1 cellular context compared by ENCODE assay signal in genomic region chr1:48282329-48282728, GRCh38.
A peak's percentile ranks its signal among the peaks of the same experiment; 100 is the strongest.
TF ChIP-seq lines count a peak whose summit lies in the region.
"Not testable (repeated sequence)": the region's sequence is repeated elsewhere in the genome, so short reads cannot be mapped to it uniquely, and the experiment has no call there.

No MANE protein-coding gene starts in this region.

- not testable (repeated sequence) for H3K4me1 ChIP-seq in HEK293 (ENCODE audit: control insufficient read depth, insufficient read depth, low read length)

- POLR2A ChIA-PET in HEK293 (lab: Yijun Ruan, JAX) = not testable (repeated sequence)

- H3K27ac ChIP-seq in HEK293 (ENCODE audit: extremely low read depth, low read depth, low read length) = not testable (repeated sequence)

- not testable (repeated sequence) for H3K9me3 ChIP-seq in HEK293 (ENCODE audit: control insufficient read depth, insufficient read depth, low read depth, low read length)

- TF ChIP-seq CTCF in HEK293 (tag by site-specific recombination; IDR thresholded peaks at IDR 0.05) = not testable (repeated sequence)

- not testable (repeated sequence) for H3K36me3 ChIP-seq in HEK293 (ENCODE audit: control insufficient read depth in 2 of 2, insufficient read depth in 1 of 2, low read length in 2 of 2)

- H3K4me3 ChIP-seq in HEK293 (ENCODE audit: low read depth, low read length) = not testable (repeated sequence)

- CTCF ChIA-PET in HEK293 (lab: Yijun Ruan, JAX) = interaction anchor here (0.7 kb wide), 1 partner anchor 57 kb away, joined by 5 read pairs; no protein-coding TSS in a partner anchor

TF ChIP-seq in HEK293, 187 proteins besides CTCF, POLR2A, EP300 and RAD21:
- TF ChIP-seq SCRT2 (tag by site-specific recombination; IDR thresholded peaks at IDR 0.05) = 0 out of 2 replicates have a peak, but pooled peaks have one; percentile 26
